Comparison of ENCODE assay signal across 17 cellular contexts in the genomic region with DNA sequence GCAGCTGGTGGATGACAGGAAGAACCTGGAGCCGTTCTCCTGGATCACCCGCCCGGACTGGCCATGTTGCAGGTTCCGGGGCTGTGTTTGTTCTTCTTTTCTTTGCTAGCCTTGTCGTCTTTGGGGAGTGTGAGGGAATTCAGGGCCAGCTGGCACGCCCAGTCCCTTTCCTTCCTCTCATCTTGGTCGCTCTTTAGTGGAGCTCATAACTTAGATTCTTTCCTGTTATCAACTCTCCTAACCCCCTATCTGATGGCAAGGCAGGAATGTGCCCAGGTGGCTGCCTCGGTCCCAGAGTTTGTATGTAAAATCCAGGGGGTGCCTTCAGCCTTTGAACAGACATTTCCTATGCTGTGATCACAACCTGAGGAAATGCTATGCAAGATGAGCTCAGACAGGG. TPM values are rescaled to one million over a fixed set of nuclear protein-coding genes. Genes with fewer than 3 reads are reported as not detected.
DNase-seq lines count a peak whose midpoint lies in the region; ATAC-seq, FAIRE-seq and TF ChIP-seq lines count a peak whose summit lies in the region.
"Had no signal": no experiment of that assay in that cellular context is flagged by ENCODE, and none has a peak within 500 bp of the region (broad histone marks: within the 10 kb centered on the region; RNA-seq: fewer than 3 reads in every experiment).

No MANE protein-coding gene starts in this region.

- no peaks in the 10 kb centered on the region for H3K79me2 ChIP-seq in H9 (ENCODE audit: insufficient read depth, low read length)
- H3K79me2 ChIP-seq in H1 (ENCODE audit: control insufficient read depth in 1 of 2, insufficient read depth in 2 of 2, low read length in 2 of 2) = no peaks in the 10 kb centered on the region
- H3K79me2 ChIP-seq in mesendoderm (ENCODE audit: control insufficient read depth, insufficient read depth, low read length) = no peaks in the 10 kb centered on the region
- no peaks in the 10 kb centered on the region for H3K79me2 ChIP-seq in MM.1S (ENCODE audit: low read length)

- TF ChIP-seq POLR2A in H1 (IDR thresholded peaks at IDR 0.05; ENCODE audit: control extremely low read depth in 1 of 2, low read depth in 2 of 2, low read length in 2 of 2) = no peak

- no peaks in the 10 kb centered on the region for H3K36me3 ChIP-seq in H1 (ENCODE audit: control insufficient read depth in 2 of 4, insufficient read depth in 4 of 4, low read length in 3 of 4)
- no peaks in the 10 kb centered on the region for H3K36me3 ChIP-seq in mesendoderm (ENCODE audit: control insufficient read depth, insufficient read depth, low read length)
- no peaks in the 10 kb centered on the region for H3K36me3 ChIP-seq in MM.1S (replicated peaks; ENCODE audit: insufficient read depth, low read length)

- H3K4me1 ChIP-seq in H9 (ENCODE audit: insufficient read depth, low read length) (no peaks in the 10 kb centered on the region; the same call in 1 of the 2 replicates), H1 (replicated peaks in 1 of 4; ENCODE audit: control insufficient read depth in 3 of 4, insufficient read depth in 4 of 4, low read length in 3 of 4) (peaks cover 0 to 5% (median 2%) of the 10 kb centered on the region in 4 experiments; a peak in 4 of 7 replicates), mesendoderm (ENCODE audit: control insufficient read depth, low read depth, low read length) (peaks cover 2% of the 10 kb centered on the region), MM.1S (ENCODE audit: low read length) (no peaks in the 10 kb centered on the region)

- POLR2A ChIA-PET in H1 (lab: Charles Lee; ENCODE audit: partially characterized antibody) = interaction anchor here (1.0 kb wide), 1 partner anchor 29 kb away, joined by 3 read pairs; a partner anchor contains a TSS

- H3K4me1 Mint-ChIP-seq in H9 = peaks cover 14 to 18% of the 10 kb centered on the region in 2 experiments

- no peak overlapping the region for H2BK5ac ChIP-seq in H9 (ENCODE audit: insufficient read length, low read length)
- H2BK5ac ChIP-seq in H1 (ENCODE audit: low read depth, low read length) = no peak overlapping the region
- no peak overlapping the region for H2BK5ac ChIP-seq in mesendoderm (ENCODE audit: low read length)

- H3K9ac ChIP-seq in H9 (ENCODE audit: extremely low read depth, insufficient read length, low read length) = no peak overlapping the region
- H3K9ac ChIP-seq in H1 (replicated peaks in 1 of 4; ENCODE audit: extremely low read depth in 1 of 4, low read depth in 3 of 4, low read length in 3 of 4) = no peak overlapping the region
- H3K9ac ChIP-seq in mesendoderm (ENCODE audit: low read length) = no peak overlapping the region
- no peak overlapping the region for H3K9ac ChIP-seq in MM.1S (ENCODE audit: low read length)

- no peak for TF ChIP-seq RAD21 in H1 (IDR thresholded peaks at IDR 0.05 in 1 of 2, conservative IDR thresholded peaks at IDR 0.05 in 1 of 2; ENCODE audit: low read depth in 2 of 2, low read length in 2 of 2)

- DNase-seq in Ammon's horn (ENCODE audit: low spot score) = peak; percentile 36
- DNase-seq in H9 = peak; percentile 46
- no peak for DNase-seq in H1 (ENCODE audit: low read depth in 1 of 2, low spot score in 2 of 2)
- DNase-seq in mesendoderm = peak; percentile 89
- DNase-seq in MM.1S = no peak
- no peak for DNase-seq in NCI-H524 treated with DMSO at 0.1 percent for 48 hours (lab: John Stamatoyannopoulos, UW)
- DNase-seq in NCI-H146 (lab: John Stamatoyannopoulos, UW) = no peak
- DNase-seq: activated CD4-positive, alpha-beta memory T cell treated with anti-CD3 and anti-CD28 coated beads for 36 hours; CD4-positive, alpha-beta T cell; NCI-H226; stimulated activated CD4-positive, alpha-beta T cell treated with anti-CD3 and anti-CD28 coated beads, Interleukin-4, amount 100 ng/mL, for 24 hours; T-helper 1 cell had no signal

- peaks cover 12% of the 10 kb centered on the region for H3K27me3 Mint-ChIP-seq in H9 (ENCODE audit: low read depth)

- H3F3A ChIP-seq in MM.1S (ENCODE audit: insufficient read depth, low read length) = no peaks in the 10 kb centered on the region

- no peak overlapping the region for H4K8ac ChIP-seq in H9 (replicated peaks; ENCODE audit: insufficient read length, low read depth, low read length)
- no peak overlapping the region for H4K8ac ChIP-seq in H1 (ENCODE audit: extremely low read depth, insufficient read depth, low read length)
- H4K8ac ChIP-seq in mesendoderm (ENCODE audit: low read depth, low read length) = no peak overlapping the region

- H3K79me1 ChIP-seq in H9 (ENCODE audit: insufficient read depth, low read depth, low read length, poor library complexity, severe bottlenecking) (no peaks in the 10 kb centered on the region), H1 (ENCODE audit: low read depth, low read length) (no peaks in the 10 kb centered on the region), mesendoderm (ENCODE audit: low read length) (no peaks in the 10 kb centered on the region)

- peak overlapping the region in 1 of 4 experiments; percentile 5; a peak in 1 of 8 replicates for H3K4me3 ChIP-seq in H1 (ENCODE audit: extremely low read depth in 1 of 4, insufficient read depth in 2 of 4, low read depth in 3 of 4, low read length in 4 of 4)
- no peak overlapping the region for H3K4me3 ChIP-seq in mesendoderm (ENCODE audit: low read length)
- no peak overlapping the region for H3K4me3 ChIP-seq in MM.1S (ENCODE audit: low read length)
- H3K4me3 ChIP-seq: lung had no signal

- H4K20me1 ChIP-seq in H9 (ENCODE audit: control insufficient read depth, insufficient read depth, insufficient read length) (no peaks in the 10 kb centered on the region), H1 (replicated peaks in 1 of 2; ENCODE audit: control insufficient read depth in 1 of 2, insufficient read depth in 2 of 2, low read length in 2 of 2) (no peaks in the 10 kb centered on the region), MM.1S (ENCODE audit: insufficient read depth, low read length) (no peaks in the 10 kb centered on the region)

- H2BK120ac ChIP-seq in H9 (ENCODE audit: low read depth, low read length, poor library complexity, severe bottlenecking) (no peak overlapping the region), H1 (replicated peaks; ENCODE audit: low read depth, low read length) (no peak overlapping the region), mesendoderm (ENCODE audit: low read depth, low read length) (no peak overlapping the region)

- peak overlapping the region; percentile 2 for H3K18ac ChIP-seq in H9 (ENCODE audit: insufficient read length, low read depth, low read length)
- H3K18ac ChIP-seq in H1 (ENCODE audit: extremely low read depth, low read length) = peak overlapping the region; percentile 56; the same call in 1 of the 2 replicates
- H3K18ac ChIP-seq in mesendoderm (ENCODE audit: low read length) = no peak overlapping the region

- peaks cover 2 to 13% (median 5%) of the 10 kb centered on the region in 3 experiments; a peak in 4 of 7 replicates for H3K36me3 Mint-ChIP-seq in H9 (ENCODE audit: insufficient read depth in 1 of 3, low read depth in 3 of 3)
- H3K36me3 Mint-ChIP-seq: activated CD4-positive, alpha-beta memory T cell treated with anti-CD3 and anti-CD28 coated beads for 36 hours had no signal

- no peak for FAIRE-seq in H1 (lab: Jason Lieb, UNC)

- no peak overlapping the region for H3K23ac ChIP-seq in H9 (ENCODE audit: insufficient read length, low read depth, low read length)
- no peak overlapping the region for H3K23ac ChIP-seq in H1 (ENCODE audit: insufficient read length)
- no peak overlapping the region for H3K23ac ChIP-seq in mesendoderm (ENCODE audit: low read length)

- no peaks in the 10 kb centered on the region for H3K27me3 ChIP-seq in H9 (ENCODE audit: insufficient read depth, low read length)
- no peaks in the 10 kb centered on the region; a peak in 1 of 7 replicates for H3K27me3 ChIP-seq in H1 (replicated peaks in 1 of 4; ENCODE audit: control insufficient read depth in 3 of 4, extremely low read depth in 1 of 4, insufficient read depth in 3 of 4, low read length in 3 of 4)
- H3K27me3 ChIP-seq in mesendoderm (ENCODE audit: insufficient read depth, low read length, poor library complexity) = no peaks in the 10 kb centered on the region
- peaks cover 71% of the 10 kb centered on the region for H3K27me3 ChIP-seq in MM.1S (replicated peaks; ENCODE audit: insufficient read depth, low read length)

- no peaks in the 10 kb centered on the region for H3K9me2 ChIP-seq in MM.1S (replicated peaks; ENCODE audit: insufficient read depth, low read length)

- no peak for ATAC-seq in GM18861 (IDR thresholded peaks at IDR 0.05; ENCODE audit: unreplicated experiment)
- ATAC-seq: Panc1 had no signal

- no peak overlapping the region for H3T11ph ChIP-seq in H9 (ENCODE audit: low read length)

- no peak overlapping the region for H3K14ac ChIP-seq in H9 (ENCODE audit: insufficient read depth, low read length)
- no peak overlapping the region for H3K14ac ChIP-seq in H1 (ENCODE audit: insufficient read length)

- no peak overlapping the region for H3K4ac ChIP-seq in H9 (ENCODE audit: low read depth, low read length)
- no peak overlapping the region for H3K4ac ChIP-seq in H1 (replicated peaks; ENCODE audit: insufficient read length, low read depth, low read length)
- H3K4ac ChIP-seq in mesendoderm (ENCODE audit: low read depth, low read length) = no peak overlapping the region

- H4K5ac ChIP-seq in H9 (ENCODE audit: insufficient read length, low read depth, low read length) = no peak overlapping the region
- H4K5ac ChIP-seq in H1 (ENCODE audit: insufficient read length, low read depth, low read length) = no peak overlapping the region
- H4K5ac ChIP-seq in mesendoderm (ENCODE audit: low read length) = no peak overlapping the region

- no peak overlapping the region for H2AFZ ChIP-seq in H9 (ENCODE audit: low read length)
- peak overlapping the region; percentile 78 for H2AFZ ChIP-seq in H1 (ENCODE audit: low read length)
- no peak overlapping the region for H2AFZ ChIP-seq in MM.1S (ENCODE audit: low read length)

- no peak overlapping the region for H2BK20ac ChIP-seq in H9 (ENCODE audit: low read depth, low read length, poor library complexity, severe bottlenecking)
- no peak overlapping the region for H2BK20ac ChIP-seq in H1 (ENCODE audit: low read length)

- no CpG with 5 or more reads among the region's 8 CpGs for WGBS in H9 (ENCODE audit: extremely low coverage, insufficient read length, low lambda C conversion rate)
- 34% methylated on average over 8 of the region's 8 CpGs; no CpG with 5 or more reads in 1 of the 2 experiments for WGBS in H1 (ENCODE audit: extremely low coverage in 1 of 2, insufficient coverage in 1 of 2, insufficient read length in 1 of 2, insufficient replicate concordance in 2 of 2, low coverage in 1 of 2, low lambda C conversion rate in 2 of 2, missing lambda C conversion rate in 1 of 2), 2 experiments
- no CpG with 5 or more reads among the region's 8 CpGs for WGBS in mesendoderm (ENCODE audit: extremely low coverage, insufficient coverage, low lambda C conversion rate)

- H3K4me2 ChIP-seq in H9 (ENCODE audit: insufficient read depth, insufficient read length, low read length) = peak overlapping the region; percentile 54
- peak overlapping the region; percentile 54 to 60 for H3K4me2 ChIP-seq in H1 (ENCODE audit: insufficient read depth in 1 of 2, low read depth in 2 of 2, low read length in 2 of 2)
- H3K4me2 ChIP-seq in mesendoderm (ENCODE audit: low read length) = peak overlapping the region; percentile 3
- H3K4me2 ChIP-seq in MM.1S (ENCODE audit: low read depth, low read length) = no peak overlapping the region

- H3K27ac ChIP-seq in H9 (ENCODE audit: insufficient read length, low read depth, low read length) (no peak overlapping the region), H1 (ENCODE audit: low read depth, low read length) (no peak overlapping the region), mesendoderm (ENCODE audit: low read depth, low read length) (no peak overlapping the region), MM.1S (ENCODE audit: low read length) (no peak overlapping the region)

- H3K27ac Mint-ChIP-seq in H9 = peak overlapping the region in 2 of 3 experiments; percentile 25 to 81; a peak in 2 of 7 replicates
- H3K27ac Mint-ChIP-seq: activated CD4-positive, alpha-beta memory T cell treated with anti-CD3 and anti-CD28 coated beads for 36 hours; CD4-positive, alpha-beta T cell had no signal

- no peak overlapping the region for H3K4me3 Mint-ChIP-seq in H9
- H3K4me3 Mint-ChIP-seq: activated CD4-positive, alpha-beta memory T cell treated with anti-CD3 and anti-CD28 coated beads for 36 hours; CD4-positive, alpha-beta T cell had no signal

- no peak overlapping the region for H2BK12ac ChIP-seq in H9 (ENCODE audit: insufficient read length, low read depth, low read length)
- no peak overlapping the region for H2BK12ac ChIP-seq in H1 (ENCODE audit: low read depth, low read length)

- no peak for TF ChIP-seq CTCF in H9 (conservative IDR thresholded peaks at IDR 0.05)
- no peak for TF ChIP-seq CTCF in H1 (IDR thresholded peaks at IDR 0.05; ENCODE audit: control extremely low read depth in 1 of 3, insufficient read depth in 1 of 3, low read depth in 1 of 3, low read length in 3 of 3)
- TF ChIP-seq CTCF in MM.1S (IDR thresholded peaks at IDR 0.05; ENCODE audit: low read length) = no peak

- peaks cover 15 to 17% of the 10 kb centered on the region in 2 experiments for H3K9me3 Mint-ChIP-seq in H9

- no peak for TF ChIP-seq EP300 in H1 (IDR thresholded peaks at IDR 0.05; ENCODE audit: borderline replicate concordance in 1 of 2, low read depth in 2 of 2, low read length in 2 of 2)

- H4K91ac ChIP-seq in H9 (ENCODE audit: insufficient read length, low read depth, low read length) (no peak overlapping the region), H1 (replicated peaks; ENCODE audit: insufficient read length, low read length) (no peak overlapping the region)

- H2AK5ac ChIP-seq in H9 (ENCODE audit: insufficient read length, low read length) (no peak overlapping the region), H1 (ENCODE audit: low read depth, low read length) (no peak overlapping the region), mesendoderm (ENCODE audit: low read length) (no peak overlapping the region)

- CTCF ChIA-PET in H1 (lab: Charles Lee; ENCODE audit: partially characterized antibody) = interaction anchor here (0.7 to 1.3 kb wide), 6 partner anchors 10 to 152 kb away, joined by 3 to 6 read pairs (median 4); no protein-coding TSS in a partner anchor

- no peaks in the 10 kb centered on the region for H3K23me2 ChIP-seq in H9 (ENCODE audit: insufficient read length, low read depth, low read length, poor library complexity, severe bottlenecking)
- H3K23me2 ChIP-seq in H1 (ENCODE audit: low read depth, low read length) = no peaks in the 10 kb centered on the region

- H2BK15ac ChIP-seq in H9 (ENCODE audit: low read depth, low read length) (no peak overlapping the region), H1 (ENCODE audit: low read length) (no peak overlapping the region), mesendoderm (replicated peaks; ENCODE audit: low read depth) (no peak overlapping the region)

- H3K56ac ChIP-seq in H9 (ENCODE audit: insufficient read length, low read depth, low read length) = no peak overlapping the region
- H3K56ac ChIP-seq in H1 (replicated peaks; ENCODE audit: insufficient read length, low read depth, low read length) = no peak overlapping the region
- no peak overlapping the region for H3K56ac ChIP-seq in mesendoderm (ENCODE audit: low read length)

- H3K9me3 ChIP-seq in H9 (ENCODE audit: control insufficient read depth, low read depth, low read length) (no peaks in the 10 kb centered on the region), H1 (ENCODE audit: insufficient read depth in 2 of 2, low read depth in 1 of 2, low read length in 1 of 2) (peaks cover 3 to 4% of the 10 kb centered on the region in 2 experiments; a peak in 2 of 4 replicates), MM.1S (replicated peaks; ENCODE audit: insufficient read depth, low read length) (no peaks in the 10 kb centered on the region)

RNA-seq across cellular contexts. Expression of a gene that starts 28.8 kb away (rescaled TPM):
- total RNA-seq in H9 (2021) = 0.28 TPM in 1 of 2 replicates, not detected in the other
- total RNA-seq in H1 (2021; fragmentation: NEBNext Ultra II Directional; extraction: Animal tissue kit (Norgen Biotek cat#: 25700)) = 0.96 and 2.0 TPM in 2 replicates
- 0.35 and 0.72 TPM in 2 replicates for polyA plus RNA-seq in H1 (2011; rRNA removed)
- 0.54 TPM for polyA plus RNA-seq in H1 (2011; cell fraction: cytosol; rRNA removed)
- 0.80 TPM for polyA plus RNA-seq in H1 (2011; cell fraction: nucleus; rRNA removed)
- 0.37 to 0.72 TPM (median 0.53 TPM) in 4 replicates for polyA plus RNA-seq in H1 (2012, experiment 1 of 2)
- polyA plus RNA-seq in H1 (2012, experiment 2 of 2) = 0.12 TPM
- polyA plus RNA-seq in H1 (2013, experiment 1 of 2) = 0.34 TPM
- 0.37 TPM for polyA plus RNA-seq in H1 (2013, experiment 2 of 2)
- polyA minus RNA-seq in H1 (2011; rRNA and poly(A)+ RNA removed) = 0.88 and 1.3 TPM in 2 replicates
- not detected for polyA minus RNA-seq in H1 (2011; cell fraction: cytosol; rRNA and poly(A)+ RNA removed)
- polyA minus RNA-seq in H1 (2011; cell fraction: nucleus; rRNA and poly(A)+ RNA removed) = 0.30 TPM
- polyA plus RNA-seq in mesendoderm (2013, experiment 1 of 2) = 0.07 TPM
- 0.07 TPM for polyA plus RNA-seq in mesendoderm (2013, experiment 2 of 2)
- total RNA-seq: fibroblast of villous mesenchyme, pulmonary artery endothelial cell had no signal

Comparison
In these comparisons a context has a peak if more than half of its experiments do, and no peak if none do; other contexts are left out.
1. DNase-seq: peak in Ammon's horn (single experiment), H9 (single experiment) and mesendoderm (single experiment); none in H1 (0 of 2), MM.1S (single experiment), NCI-H524 treated with DMSO at 0.1 percent for 48 hours (single experiment) and NCI-H146 (single experiment).